In genomic region chr16:30534368-30535105, GRCh38 we compare ENCODE assay signal across 8 cellular contexts. TPM values are rescaled to one million over a fixed set of nuclear protein-coding genes. Genes with fewer than 3 reads are reported as not detected.
DNase-seq lines count a peak whose midpoint lies in the region; ATAC-seq and TF ChIP-seq lines count a peak whose summit lies in the region.

Gene ZNF747, minus strand, starts transcription at chr16:30534858. Its CDS starts 179 bp downstream, at chr16:30534679.

- peak within 1 kb of the TSS; percentile 92 to 96 for H3K4me3 Mint-ChIP-seq in stimulated activated naive CD8-positive, alpha-beta T cell treated with anti-CD3 and anti-CD28 coated beads, Interleukin-15, amount 100 ng/mL, for 72 hours

- no peak for TF ChIP-seq RAD21 in neural cell (conservative IDR thresholded peaks at IDR 0.05)

- no peaks in the 10 kb centered on the region for H4K20me1 ChIP-seq in neural cell (ENCODE audit: insufficient read depth)

- H3K27me3 ChIP-seq in MG63 (no peaks in the 10 kb centered on the region), neural cell (ENCODE audit: insufficient read depth, low read depth, low read length) (no peaks in the 10 kb centered on the region)

- H3K36me3 ChIP-seq in MG63 (peaks cover 33% of the 10 kb centered on the region), neural cell (ENCODE audit: insufficient read depth, low read length) (no peaks in the 10 kb centered on the region)

- peak within 1 kb of the TSS; percentile 99 to 100 for H3K27ac Mint-ChIP-seq in stimulated activated naive CD8-positive, alpha-beta T cell treated with anti-CD3 and anti-CD28 coated beads, Interleukin-15, amount 100 ng/mL, for 72 hours

- peak; percentile 45 for ATAC-seq in GM21737 (IDR thresholded peaks at IDR 0.05; ENCODE audit: unreplicated experiment)
- ATAC-seq in stimulated activated naive CD8-positive, alpha-beta T cell treated with anti-CD3 and anti-CD28 coated beads, Interleukin-15, amount 100 ng/mL, for 72 hours: peak; percentile 86

- TF ChIP-seq CTCF in fibroblast of the aortic adventitia (IDR thresholded peaks at IDR 0.05; ENCODE audit: insufficient read depth, low read length) (no peak), neural cell (IDR thresholded peaks at IDR 0.05; ENCODE audit: poor library complexity, severe bottlenecking) (no peak)

- H3K4me3 ChIP-seq in MG63 (peak within 1 kb of the TSS; percentile 68), fibroblast of the aortic adventitia (ENCODE audit: low read depth, low read length) (peak within 1 kb of the TSS; percentile 75), neural cell (ENCODE audit: low read length) (peak within 1 kb of the TSS; percentile 78)

- no peak for TF ChIP-seq EP300 in neural cell (conservative IDR thresholded peaks at IDR 0.05; ENCODE audit: poor library complexity, severe bottlenecking)

- H3K27ac ChIP-seq in neural cell (ENCODE audit: low read length): peak within 1 kb of the TSS; percentile 87

- DNase-seq in DMS153 (lab: John Stamatoyannopoulos, UW) (peak; percentile 83), MG63 (peak; percentile 92), SHP77 treated with DMSO at 0.1 percent for 48 hours (lab: John Stamatoyannopoulos, UW) (peak; percentile 80), fibroblast of the aortic adventitia (ENCODE audit: low read depth) (peak; percentile 82)
- DNase-seq in activated effector memory CD4-positive, alpha-beta T cell treated with anti-CD3 and anti-CD28 coated beads, Interleukin-2, amount 50 U/mL, for 16 hours: peak; percentile 97
- peak; percentile 88 to 93 for DNase-seq in stimulated activated naive CD8-positive, alpha-beta T cell treated with anti-CD3 and anti-CD28 coated beads, Interleukin-15, amount 100 ng/mL, for 72 hours

- H3K9me3 Mint-ChIP-seq in stimulated activated naive CD8-positive, alpha-beta T cell treated with anti-CD3 and anti-CD28 coated beads, Interleukin-15, amount 100 ng/mL, for 72 hours: no peaks in the 10 kb centered on the region

- peak within 1 kb of the TSS; percentile 86 for H3K9ac ChIP-seq in neural cell (ENCODE audit: low read length)

- peak within 1 kb of the TSS; percentile 71 for H3K4me2 ChIP-seq in neural cell (ENCODE audit: low read length)

- no peaks in the 10 kb centered on the region for H3K9me3 ChIP-seq in MG63
- no peaks in the 10 kb centered on the region for H3K9me3 ChIP-seq in neural cell (ENCODE audit: low read length)

- no peaks in the 10 kb centered on the region for H3K27me3 Mint-ChIP-seq in stimulated activated naive CD8-positive, alpha-beta T cell treated with anti-CD3 and anti-CD28 coated beads, Interleukin-15, amount 100 ng/mL, for 72 hours

- H3K79me2 ChIP-seq in neural cell (replicated peaks; ENCODE audit: insufficient read depth, low read length): peaks cover 11% of the 10 kb centered on the region

- H3K4me1 Mint-ChIP-seq in stimulated activated naive CD8-positive, alpha-beta T cell treated with anti-CD3 and anti-CD28 coated beads, Interleukin-15, amount 100 ng/mL, for 72 hours: peaks cover 74% of the 10 kb centered on the region

- H2AFZ ChIP-seq in neural cell (ENCODE audit: low read depth, low read length): peak within 1 kb of the TSS; percentile 98

- H3F3A ChIP-seq in neural cell (ENCODE audit: insufficient read depth, low read length, poor library complexity, severe bottlenecking): peaks cover 6% of the 10 kb centered on the region

- no peaks in the 10 kb centered on the region for H3K9me2 ChIP-seq in neural cell (ENCODE audit: insufficient read depth, low read length)

TF ChIP-seq in neural cell, 6 proteins besides CTCF, POLR2A, EP300 and RAD21:
- TF ChIP-seq EZH2 (IDR thresholded peaks at IDR 0.05; ENCODE audit: borderline replicate concordance, insufficient read depth, low read length, poor library complexity, severe bottlenecking): no peak
- TF ChIP-seq POLR2AphosphoS5 (IDR thresholded peaks at IDR 0.05): peak; percentile 89
TF ChIP-seq in neural cell: peak in this region for 1.

RNA-seq across cellular contexts. Expression of gene ZNF747, which starts in this region (rescaled TPM):
- total RNA-seq in MG63 (2014; rRNA removed; shearing (Covaris generic); ENCODE audit: low replicate concordance): 11.8 and 27.9 TPM in 2 replicates
- total RNA-seq in fibroblast of the aortic adventitia (ENCODE audit: low replicate concordance): 14.0 and 16.0 TPM in 2 replicates
- polyA plus RNA-seq in neural cell: 5.7 and 8.4 TPM in 2 replicates
- polyA minus RNA-seq in neural cell: 8.8 and 10.2 TPM in 2 replicates

Comparison
In these comparisons a context has a peak if more than half of its experiments do, and no peak if none do; other contexts are left out.
1. Peak in every context shown above with its lines: DNase-seq, ATAC-seq, H3K4me3 ChIP-seq and H3K27ac ChIP-seq.